Comparison of ENCODE assay signal across 24 cellular contexts in genomic region chr17:57395721-57396321, GRCh38.
DNase-seq lines count a peak whose midpoint lies in the region; ATAC-seq and TF ChIP-seq lines count a peak whose summit lies in the region.
"Had no signal": no experiment of that assay in that cellular context is flagged by ENCODE, and none has a peak within 500 bp of the region (broad histone marks: within the 10 kb centered on the region; RNA-seq: fewer than 3 reads in every experiment).

No MANE protein-coding gene starts in this region.

- H3K27ac ChIP-seq in cingulate gyrus (ENCODE audit: low read depth, low read length) (peak overlapping the region; percentile 51), mesodermal cell (ENCODE audit: low read depth, low read length, severe bottlenecking) (peak overlapping the region; percentile 59), uterus (no peak overlapping the region)
- H3K27ac ChIP-seq: SK-N-MC had no signal

- no peak for DNase-seq in activated naive CD8-positive, alpha-beta T cell treated with anti-CD3 and anti-CD28 coated beads, Interleukin-2, amount 50 U/mL, for 24 hours
- no peak for DNase-seq in activated naive CD8-positive, alpha-beta T cell treated with anti-CD3 and anti-CD28 coated beads for 36 hours
- no peak for DNase-seq in type B pancreatic cell (ENCODE audit: extremely low spot score, unreplicated experiment)
- no peak for DNase-seq in uterus
- no peak for DNase-seq in Ammon's horn (ENCODE audit: low spot score)
- no peak for DNase-seq in NCI-H1048 (lab: John Stamatoyannopoulos, UW)
- DNase-seq: activated CD4-positive, alpha-beta T cell treated with anti-CD3 and anti-CD28 coated beads for 4 hours; activated effector memory CD4-positive, alpha-beta T cell treated with Interleukin-2 at 50 U/mL for 16 hours; BE2C; DMS79; effector memory CD8-positive, alpha-beta T cell; foreskin melanocyte; hippocampal formation; Kasumi-1; left ventricle myocardium superior; posterior cingulate gyrus; stimulated activated CD8-positive, alpha-beta memory T cell treated with anti-CD3 and anti-CD28 coated beads, Interleukin-4, amount 100 ng/mL, for 48 hours; substantia nigra; T-helper 17 cell had no signal

- no peak for TF ChIP-seq POLR2A in uterus (IDR thresholded peaks at IDR 0.05)

- peaks cover 23% of the 10 kb centered on the region for H3K4me1 Mint-ChIP-seq in activated naive CD8-positive, alpha-beta T cell treated with anti-CD3 and anti-CD28 coated beads, Interleukin-2, amount 50 U/mL, for 24 hours
- peaks cover 16% of the 10 kb centered on the region for H3K4me1 Mint-ChIP-seq in activated naive CD8-positive, alpha-beta T cell treated with anti-CD3 and anti-CD28 coated beads for 36 hours
- peaks cover 48% of the 10 kb centered on the region for H3K4me1 Mint-ChIP-seq in type B pancreatic cell (ENCODE audit: unreplicated experiment)

- H3K4me3 ChIP-seq in mesodermal cell (ENCODE audit: extremely low read depth, insufficient read depth, low read length, poor library complexity, severe bottlenecking) (no peak overlapping the region), uterus (no peak overlapping the region)
- H3K4me3 ChIP-seq: SK-N-MC had no signal

- peak overlapping the region; percentile 13 for H3K27ac Mint-ChIP-seq in activated naive CD8-positive, alpha-beta T cell treated with anti-CD3 and anti-CD28 coated beads, Interleukin-2, amount 50 U/mL, for 24 hours
- no peak overlapping the region for H3K27ac Mint-ChIP-seq in activated naive CD8-positive, alpha-beta T cell treated with anti-CD3 and anti-CD28 coated beads for 36 hours
- peak overlapping the region; percentile 61 for H3K27ac Mint-ChIP-seq in type B pancreatic cell
- H3K27ac Mint-ChIP-seq: natural killer cell treated with Interleukin-12 subunit alpha and Interleukin-12 subunit beta and Interleukin-15 and Interleukin-18, amount 100 ng/mL, for 72 hours; T-helper 17 cell had no signal

- H3K4me1 ChIP-seq in mesodermal cell (ENCODE audit: control insufficient read depth, insufficient read depth, low read length, poor library complexity, severe bottlenecking) = peaks cover 37% of the 10 kb centered on the region
- H3K4me1 ChIP-seq in uterus = no peaks in the 10 kb centered on the region
- H3K4me1 ChIP-seq: BE2C had no signal

- H3K27me3 ChIP-seq in uterus = no peaks in the 10 kb centered on the region
- H3K27me3 ChIP-seq: BE2C had no signal

- H3K9me3 ChIP-seq in mesodermal cell (ENCODE audit: control insufficient read depth, low read length) = peaks cover 17% of the 10 kb centered on the region
- H3K9me3 ChIP-seq in uterus = peaks cover 0 to 7% of the 10 kb centered on the region in 2 donors

- intact Hi-C loops in uterus (cut with DNase I; ENCODE audit: low total_unique reads) = no loop called here

- H3K9me3 Mint-ChIP-seq in activated naive CD8-positive, alpha-beta T cell treated with anti-CD3 and anti-CD28 coated beads, Interleukin-2, amount 50 U/mL, for 24 hours = peaks cover 12% of the 10 kb centered on the region
- H3K9me3 Mint-ChIP-seq in activated naive CD8-positive, alpha-beta T cell treated with anti-CD3 and anti-CD28 coated beads for 36 hours = peaks cover 4% of the 10 kb centered on the region
- H3K9me3 Mint-ChIP-seq in type B pancreatic cell = peaks cover 4% of the 10 kb centered on the region
- H3K9me3 Mint-ChIP-seq: effector memory CD8-positive, alpha-beta T cell; natural killer cell treated with Interleukin-12 subunit alpha and Interleukin-12 subunit beta and Interleukin-15 and Interleukin-18, amount 100 ng/mL, for 72 hours had no signal

- no peak overlapping the region for H3K4me3 Mint-ChIP-seq in activated naive CD8-positive, alpha-beta T cell treated with anti-CD3 and anti-CD28 coated beads, Interleukin-2, amount 50 U/mL, for 24 hours
- H3K4me3 Mint-ChIP-seq in activated naive CD8-positive, alpha-beta T cell treated with anti-CD3 and anti-CD28 coated beads for 36 hours = no peak overlapping the region
- no peak overlapping the region for H3K4me3 Mint-ChIP-seq in type B pancreatic cell
- H3K4me3 Mint-ChIP-seq: effector memory CD8-positive, alpha-beta T cell; natural killer cell treated with Interleukin-12 subunit alpha and Interleukin-12 subunit beta and Interleukin-15 and Interleukin-18, amount 100 ng/mL, for 72 hours; T-helper 17 cell had no signal

- H3K27me3 Mint-ChIP-seq in activated naive CD8-positive, alpha-beta T cell treated with anti-CD3 and anti-CD28 coated beads, Interleukin-2, amount 50 U/mL, for 24 hours = no peaks in the 10 kb centered on the region
- H3K27me3 Mint-ChIP-seq in activated naive CD8-positive, alpha-beta T cell treated with anti-CD3 and anti-CD28 coated beads for 36 hours = no peaks in the 10 kb centered on the region
- H3K27me3 Mint-ChIP-seq in type B pancreatic cell = no peaks in the 10 kb centered on the region
- H3K27me3 Mint-ChIP-seq: effector memory CD8-positive, alpha-beta T cell; natural killer cell treated with Interleukin-12 subunit alpha and Interleukin-12 subunit beta and Interleukin-15 and Interleukin-18, amount 100 ng/mL, for 72 hours; T-helper 17 cell had no signal

- 100% methylated on average over 1 to 2 of the region's 2 CpGs for WGBS in mesodermal cell (ENCODE audit: insufficient coverage in 2 of 2), 2 experiments

- ATAC-seq in activated naive CD8-positive, alpha-beta T cell treated with anti-CD3 and anti-CD28 coated beads, Interleukin-2, amount 50 U/mL, for 24 hours = peak; percentile 84
- ATAC-seq: effector memory CD8-positive, alpha-beta T cell; esophagus mucosa; left ventricle myocardium superior; T-helper 17 cell had no signal

- H3K36me3 Mint-ChIP-seq in activated naive CD8-positive, alpha-beta T cell treated with anti-CD3 and anti-CD28 coated beads, Interleukin-2, amount 50 U/mL, for 24 hours (ENCODE audit: low read depth) = peaks cover 18% of the 10 kb centered on the region
- H3K36me3 Mint-ChIP-seq in activated naive CD8-positive, alpha-beta T cell treated with anti-CD3 and anti-CD28 coated beads for 36 hours = peaks cover 35% of the 10 kb centered on the region
- peaks cover 50% of the 10 kb centered on the region for H3K36me3 Mint-ChIP-seq in type B pancreatic cell

- H3K36me3 ChIP-seq in mesodermal cell (ENCODE audit: control insufficient read depth, insufficient read depth, low read length) = peaks cover 38% of the 10 kb centered on the region
- no peaks in the 10 kb centered on the region for H3K36me3 ChIP-seq in uterus

- no peak for TF ChIP-seq CTCF in type B pancreatic cell (conservative IDR thresholded peaks at IDR 0.05)
- no peak for TF ChIP-seq CTCF in uterus (IDR thresholded peaks at IDR 0.05)

Comparison
In these comparisons a context has a peak if more than half of its experiments do, and no peak if none do; other contexts are left out.
1. H3K27ac ChIP-seq: peak in cingulate gyrus (single experiment) and mesodermal cell (single experiment); none in uterus (0 of 2).